In genomic region chr5:122844136-122844915, GRCh38 we compare ENCODE assay signal across 8 cellular contexts. TPM values are rescaled to one million over a fixed set of nuclear protein-coding genes. Genes with fewer than 3 reads are reported as not detected.
DNase-seq lines count a peak whose midpoint lies in the region; ATAC-seq, FAIRE-seq and TF ChIP-seq lines count a peak whose summit lies in the region.

No MANE protein-coding gene starts in this region.

- no peak for TF ChIP-seq POLR2A in breast epithelium (IDR thresholded peaks at IDR 0.05)
- peak; percentile 36 for TF ChIP-seq POLR2A in transverse colon (IDR thresholded peaks at IDR 0.05)
- TF ChIP-seq POLR2A in GM12891 (IDR thresholded peaks at IDR 0.05; ENCODE audit: low read depth, low read length), result no peak

- H3K27me3 ChIP-seq in breast epithelium (no peaks in the 10 kb centered on the region), liver (ENCODE audit: control insufficient read depth in 4 of 4, insufficient read depth in 4 of 4, low read length in 3 of 4) (no peaks in the 10 kb centered on the region), transverse colon (no peaks in the 10 kb centered on the region)

- no peak for TF ChIP-seq RAD21 in liver (IDR thresholded peaks at IDR 0.05)

- peaks cover 29 to 35% (median 34%) of the 10 kb centered on the region in 3 donors for H3K4me1 Mint-ChIP-seq in IgD-negative memory B cell

- WGBS in liver, result 37% methylated on average over 22 of the region's 22 CpGs
- 6 to 30% methylated on average over 3 to 22 of the region's 22 CpGs for WGBS in transverse colon (ENCODE audit: low coverage in 1 of 2), 2 donors

- H3K27ac Mint-ChIP-seq in IgD-negative memory B cell, result peak overlapping the region; percentile 40 to 84 (median 78)

- peak overlapping the region; percentile 79 to 83 for H3K9ac ChIP-seq in liver (ENCODE audit: low read depth in 1 of 2, low read length in 2 of 2)

- H3K27me3 Mint-ChIP-seq in IgD-negative memory B cell, result no peaks in the 10 kb centered on the region

- H3K4me3 ChIP-seq in breast epithelium (peak overlapping the region; percentile 98), liver (ENCODE audit: low read depth in 1 of 3, low read length in 3 of 3) (peak overlapping the region; percentile 62 to 99 (median 74)), transverse colon (peak overlapping the region; percentile 2 to 99 (median 86))

- in situ Hi-C loops in transverse colon (cut with MboI; ENCODE audit: low pct_ligation_motif_present in 1 of 4, low pct_unique_long_range_greater_than_20kb in 1 of 4, low sequenced_read_pairs in 3 of 4), result no loop called here

- H3K27ac ChIP-seq in breast epithelium, result peak overlapping the region; percentile 91 to 98
- H3K27ac ChIP-seq in liver (ENCODE audit: low read depth in 1 of 2, low read length in 2 of 2), result peak overlapping the region; percentile 91 to 92
- peak overlapping the region; percentile 91 to 97 (median 96) for H3K27ac ChIP-seq in transverse colon

- H3K4me1 ChIP-seq in breast epithelium (no peaks in the 10 kb centered on the region), liver (ENCODE audit: control insufficient read depth in 4 of 4, insufficient read depth in 4 of 4, low read length in 3 of 4) (peaks cover 0 to 14% (median 7%) of the 10 kb centered on the region in 4 donors), transverse colon (peaks cover 0 to 34% (median 15%) of the 10 kb centered on the region in 4 donors)

- ATAC-seq in GM19035 (IDR thresholded peaks at IDR 0.05; ENCODE audit: unreplicated experiment) (peak; percentile 2), GM18520 (IDR thresholded peaks at IDR 0.05; ENCODE audit: unreplicated experiment) (no peak)

- H3K9me3 Mint-ChIP-seq in IgD-negative memory B cell, result peaks cover 0 to 3% (median 0%) of the 10 kb centered on the region in 3 donors

- H3K36me3 ChIP-seq in breast epithelium, result no peaks in the 10 kb centered on the region
- H3K36me3 ChIP-seq in liver (ENCODE audit: control insufficient read depth in 4 of 4, insufficient read depth in 3 of 4, low read depth in 1 of 4, low read length in 3 of 4), result no peaks in the 10 kb centered on the region
- H3K36me3 ChIP-seq in transverse colon, result no peaks in the 10 kb centered on the region

- peak overlapping the region; percentile 86 to 98 (median 92) for H3K4me3 Mint-ChIP-seq in IgD-negative memory B cell

- DNase-seq in breast epithelium (ENCODE audit: low spot score in 2 of 2) (no peak), transverse colon (peak; percentile 37), globus pallidus (ENCODE audit: low spot score) (no peak), GM12891 (ENCODE audit: insufficient read length, low spot score) (no peak)

- TF ChIP-seq CTCF in breast epithelium (IDR thresholded peaks at IDR 0.05), result no peak
- TF ChIP-seq CTCF in liver (IDR thresholded peaks at IDR 0.05; ENCODE audit: low read depth, low read length, missing input control), result no peak
- TF ChIP-seq CTCF in transverse colon (IDR thresholded peaks at IDR 0.05), result no peak

- no peak for FAIRE-seq in GM12891 (lab: Jason Lieb, UNC)

- H3K36me3 Mint-ChIP-seq in IgD-negative memory B cell, result peaks cover 2% of the 10 kb centered on the region

- no peak for TF ChIP-seq EP300 in transverse colon (IDR thresholded peaks at IDR 0.05; ENCODE audit: low read depth)

- H3K9me3 ChIP-seq in breast epithelium (no peaks in the 10 kb centered on the region), liver (ENCODE audit: control insufficient read depth in 4 of 4, low read length in 3 of 4) (no peaks in the 10 kb centered on the region), transverse colon (no peaks in the 10 kb centered on the region)

- intact Hi-C loops in breast epithelium (cut with DNase I; ENCODE audit: low total_unique reads) (no loop called here), transverse colon (cut with DNase I; ENCODE audit: low total_unique reads) (no loop called here)

TF ChIP-seq in liver, 16 proteins besides CTCF, POLR2A, EP300 and RAD21:
- no peak for TF ChIP-seq NR2F2 (IDR thresholded peaks at IDR 0.05)
- peak; percentile 24 to 40 for TF ChIP-seq HNF4A (conservative IDR thresholded peaks at IDR 0.05)

TF ChIP-seq in GM12891, 5 proteins besides CTCF, POLR2A, EP300 and RAD21:
- TF ChIP-seq TAF1 (IDR thresholded peaks at IDR 0.05; ENCODE audit: low read depth, low read length), result no peak
- no peak for TF ChIP-seq SPI1 (IDR thresholded peaks at IDR 0.05; ENCODE audit: low read depth, low read length)
- no peak for TF ChIP-seq POU2F2 (IDR thresholded peaks at IDR 0.05; ENCODE audit: low read depth, low read length)
- no peak for TF ChIP-seq PAX5 (IDR thresholded peaks at IDR 0.05; ENCODE audit: insufficient read depth, low read length, severe bottlenecking)
- no peak for TF ChIP-seq POLR2AphosphoS5 (IDR thresholded peaks at IDR 0.05; ENCODE audit: low read depth, low read length)

RNA-seq across cellular contexts. Expression of gene SNX24, which starts 1.1 kb away (rescaled TPM):
- 2.5 TPM for polyA plus RNA-seq in IgD-negative memory B cell
- total RNA-seq in breast epithelium, result 10 to 100 TPM; 13.1 to 18.4 (median 15.4) TPM
- 10 to 100 TPM in 1 of 2 donors, 1 to 10 TPM in 1; 8.8 to 10.1 TPM for total RNA-seq in liver
- polyA plus RNA-seq in liver, result 1 to 10 TPM; 6.3 to 9.3 TPM
- 10 to 100 TPM; 10.7 to 29.9 (median 16.1) TPM for total RNA-seq in transverse colon
- polyA plus RNA-seq in GM12891 (2012; ENCODE audit: low read depth, missing spikeins), result 3.7 TPM
